14 cellular contexts compared by ENCODE assay signal in genomic region chr2:112750560-112750843, GRCh38. TPM values are rescaled to one million over a fixed set of nuclear protein-coding genes. Genes with fewer than 3 reads are reported as not detected.
DNase-seq lines count a peak whose midpoint lies in the region; ATAC-seq and TF ChIP-seq lines count a peak whose summit lies in the region.
"Had no signal": no experiment of that assay in that cellular context is flagged by ENCODE, and none has a peak within 500 bp of the region (broad histone marks: within the 10 kb centered on the region; RNA-seq: fewer than 3 reads in every experiment).

No MANE protein-coding gene starts in this region.

- no TSS peak for BruUV-seq in Caco-2 (replicated peaks; lab: Mats Ljungman, UMichigan)

- in situ Hi-C loops in ACHN (cut with HindIII; ENCODE audit: low pct_ligation_motif_present, low pct_unique_long_range_greater_than_20kb, low sequenced_read_pairs), result no loop called here

- peaks cover 7% of the 10 kb centered on the region for H3K4me1 Mint-ChIP-seq in Caco-2 (ENCODE audit: low read depth, unreplicated experiment)

- POLR2A ChIA-PET in Caco-2 (lab: Charles Lee), result no interaction called here

- H3K27me3 ChIP-seq in Caco-2 (replicated peaks; ENCODE audit: control insufficient read depth, insufficient read depth, low read length), result no peaks in the 10 kb centered on the region
- H3K27me3 ChIP-seq: foreskin keratinocyte had no signal

- no peaks in the 10 kb centered on the region for H3K9me3 Mint-ChIP-seq in Caco-2 (ENCODE audit: unreplicated experiment)

- no peak for TF ChIP-seq CTCF in Caco-2 (IDR thresholded peaks at IDR 0.05; ENCODE audit: insufficient read depth in 1 of 2, low read depth in 1 of 2, low read length in 1 of 2, severe bottlenecking in 1 of 2, unreplicated experiment in 1 of 2)
- no peak for TF ChIP-seq CTCF in fibroblast of pulmonary artery (IDR thresholded peaks at IDR 0.05; ENCODE audit: low read length, missing control alignments)

- intact Hi-C loops in Caco-2 (cut with micrococcal nuclease; ENCODE audit: unreplicated experiment), result no loop called here

- H3K4me3 Mint-ChIP-seq in Caco-2 (ENCODE audit: unreplicated experiment), result no peak overlapping the region

- H3K4me3 ChIP-seq in Caco-2 (ENCODE audit: low read depth, low read length) (no peak overlapping the region), fibroblast of pulmonary artery (replicated peaks; ENCODE audit: low read depth, low read length) (no peak overlapping the region)

- H3K36me3 Mint-ChIP-seq in Caco-2 (ENCODE audit: insufficient read depth, unreplicated experiment), result peaks cover 52% of the 10 kb centered on the region

- H3K9me3 ChIP-seq in Caco-2, result no peaks in the 10 kb centered on the region

- H3K4me1 ChIP-seq in Caco-2, result peaks cover 9% of the 10 kb centered on the region
- H3K4me1 ChIP-seq: foreskin keratinocyte had no signal

- peak; percentile 23 for DNase-seq in ACHN
- no peak for DNase-seq in Caco-2
- peak; percentile 28 for DNase-seq in fibroblast of pulmonary artery (ENCODE audit: low read depth)
- no peak for DNase-seq in NCI-H1436 (lab: John Stamatoyannopoulos, UW)
- no peak for DNase-seq in NCI-H1417 (lab: John Stamatoyannopoulos, UW)
- no peak for DNase-seq in NCI-H2081 (lab: John Stamatoyannopoulos, UW)
- DNase-seq: activated CD4-positive, alpha-beta T cell treated with anti-CD3 and anti-CD28 coated beads for 4 hours; activated naive CD4-positive, alpha-beta T cell treated with anti-CD3 and anti-CD28 coated beads, Interleukin-2, amount 50 U/mL, for 16 hours; foreskin keratinocyte; KBM-7; NCI-H187 had no signal

- peaks cover 6% of the 10 kb centered on the region for H3K36me3 ChIP-seq in Caco-2 (ENCODE audit: control insufficient read depth, insufficient read depth, low read length)

- H3K27me3 Mint-ChIP-seq in Caco-2 (ENCODE audit: insufficient read depth, unreplicated experiment), result no peaks in the 10 kb centered on the region

- peak overlapping the region; percentile 67 for H3K27ac Mint-ChIP-seq in Caco-2 (ENCODE audit: unreplicated experiment)

- CTCF ChIA-PET in Caco-2 (lab: Charles Lee), result interaction anchor here (1.9 to 2.6 kb wide), 4 partner anchors 135 to 209 kb away, joined by 12 to 41 read pairs (median 19); no protein-coding TSS in a partner anchor

- ATAC-seq in SK-N-SH treated with all-trans-retinoic acid at 6 μM for 48 hours, result peak; percentile 71
- ATAC-seq in HG03342 (IDR thresholded peaks at IDR 0.05; ENCODE audit: unreplicated experiment), result no peak

TF ChIP-seq in SK-N-SH treated with all-trans-retinoic acid at 6 μM for 48 hours, 23 proteins besides CTCF, POLR2A, EP300 and RAD21:
- TF ChIP-seq ZFP3 (CRISPR knock-in tag; IDR thresholded peaks at IDR 0.05), result no peak
- no peak for TF ChIP-seq ESRRG (CRISPR knock-in tag; IDR thresholded peaks at IDR 0.05)
- no peak for TF ChIP-seq ZC3H10 (CRISPR knock-in tag; IDR thresholded peaks at IDR 0.05)
- TF ChIP-seq SNAI2 (CRISPR knock-in tag; IDR thresholded peaks at IDR 0.05), result no peak
- no peak for TF ChIP-seq RARB (CRISPR knock-in tag; IDR thresholded peaks at IDR 0.05)
- no peak for TF ChIP-seq TCF4 (CRISPR knock-in tag; IDR thresholded peaks at IDR 0.05; ENCODE audit: borderline replicate concordance)
- no peak for TF ChIP-seq GLIS3 (CRISPR knock-in tag; IDR thresholded peaks at IDR 0.05)
- no peak for TF ChIP-seq ISL1 (CRISPR knock-in tag; IDR thresholded peaks at IDR 0.05)
- TF ChIP-seq ZNF8 (CRISPR knock-in tag; IDR thresholded peaks at IDR 0.05), result no peak

RNA-seq across cellular contexts. Expression of gene CKAP2L, which starts 13.9 kb away (rescaled TPM):
- 20.7 and 23.6 TPM in 2 replicates for total RNA-seq in Caco-2 (2022)

RNA-seq across cellular contexts. Expression of gene NT5DC4, which starts 29.7 kb away (rescaled TPM):
- 3.3 and 4.0 TPM in 2 replicates for total RNA-seq in Caco-2 (2022)
- total RNA-seq: myocyte had no signal

RNA-seq across cellular contexts. Expression of gene IL1A, which starts 33.8 kb away (rescaled TPM):
- total RNA-seq in Caco-2 (2022), result not detected in 2 replicates
- total RNA-seq: myocyte had no signal

Comparison
In these comparisons a context has a peak if more than half of its experiments do, and no peak if none do; other contexts are left out.
1. DNase-seq: peak in ACHN (single experiment) and fibroblast of pulmonary artery (single experiment); none in Caco-2 (0 of 2), NCI-H1436 (single experiment), NCI-H1417 (0 of 3) and NCI-H2081 (0 of 2).